8 cellular contexts compared by ENCODE assay signal in genomic region chr21:41068411-41069304, GRCh38.
DNase-seq lines count a peak whose midpoint lies in the region; ATAC-seq and TF ChIP-seq lines count a peak whose summit lies in the region.

No MANE protein-coding gene starts in this region.

- H3K4me2 ChIP-seq in Loucy (ENCODE audit: low read depth, low read length, poor library complexity, severe bottlenecking) = no peak overlapping the region

- H3K9ac ChIP-seq in Loucy (ENCODE audit: low read depth, low read length, poor library complexity, severe bottlenecking) = no peak overlapping the region

- ATAC-seq in GM18907 (IDR thresholded peaks at IDR 0.05; ENCODE audit: unreplicated experiment) = peak; percentile 77
- peak; percentile 75 for ATAC-seq in omental fat pad (ENCODE audit: low FRiP score)

- no peaks in the 10 kb centered on the region for H4K20me1 ChIP-seq in Loucy (ENCODE audit: insufficient read depth, low read length, poor library complexity, severe bottlenecking)

- no peaks in the 10 kb centered on the region for H3K9me2 ChIP-seq in Loucy (replicated peaks; ENCODE audit: low read depth, low read length)

- H3K4me3 ChIP-seq in AG04449 (ENCODE audit: low read depth, low read length) (no peak overlapping the region; the same call in 1 of the 2 replicates), Loucy (ENCODE audit: low read length, poor library complexity, severe bottlenecking) (no peak overlapping the region)

- POLR2A ChIA-PET in AG04449 (lab: Yijun Ruan, JAX) = no interaction called here

- CTCF ChIA-PET in AG04449 (lab: Yijun Ruan, JAX) = interaction anchor here (0.6 to 3.0 kb wide), 14 partner anchors 9 to 925 kb away, joined by 3 to 27 read pairs (median 4); no protein-coding TSS in a partner anchor

- H3K27ac ChIP-seq in temporal lobe (ENCODE audit: low read depth, low read length) = peak overlapping the region; percentile 34

- no peaks in the 10 kb centered on the region for H3K36me3 ChIP-seq in Loucy (ENCODE audit: insufficient read depth, low read length)

- TF ChIP-seq CTCF in AG04449 (IDR thresholded peaks at IDR 0.05; ENCODE audit: insufficient read depth, low read length, missing control alignments) (peak; percentile 98), Loucy (conservative IDR thresholded peaks at IDR 0.05; ENCODE audit: low read length) (peak; percentile 81), omental fat pad (IDR thresholded peaks at IDR 0.05) (peak in 1 of 3 donors; percentile 66)

- H2AFZ ChIP-seq in Loucy (ENCODE audit: low read length) = 0 out of 2 replicates have a peak overlapping the region, but pooled peaks have one; percentile 21

- no peaks in the 10 kb centered on the region for H3F3A ChIP-seq in Loucy (ENCODE audit: low read depth)

- no peaks in the 10 kb centered on the region for H3K27me3 ChIP-seq in Loucy (ENCODE audit: insufficient read depth, low read length, poor library complexity, severe bottlenecking)

- no peaks in the 10 kb centered on the region for H3K9me3 ChIP-seq in Loucy (ENCODE audit: insufficient read depth, low read depth, low read length)

- no peaks in the 10 kb centered on the region for H3K79me2 ChIP-seq in Loucy (ENCODE audit: insufficient read depth, low read length)

- DNase-seq in AG04449 (ENCODE audit: low read depth, low spot score) = no peak
- DNase-seq in RPMI8226 = peak; percentile 91
- DNase-seq in activated effector memory CD4-positive, alpha-beta T cell treated with anti-CD3 and anti-CD28 coated beads, Interleukin-2, amount 50 U/mL, for 16 hours = peak; percentile 80
- DNase-seq in germinal center (ENCODE audit: low spot score) = peak; percentile 72
- peak; percentile 50 for DNase-seq in omental fat pad (ENCODE audit: low spot score)

- H3K4me1 ChIP-seq in Loucy (ENCODE audit: insufficient read depth, low read length, poor library complexity, severe bottlenecking) = no peaks in the 10 kb centered on the region
